ENCODE assay signal across 29 cellular contexts in genomic region chr1:112380356-112380755, GRCh38. TPM values are rescaled to one million over a fixed set of nuclear protein-coding genes. Genes with fewer than 3 reads are reported as not detected.
"Had no signal": no experiment of that assay in that cellular context is flagged by ENCODE, and none has a peak within 500 bp of the region (broad histone marks: within the 10 kb centered on the region; RNA-seq: fewer than 3 reads in every experiment).

No MANE protein-coding gene starts in this region.

- H3K36me3 ChIP-seq: neural progenitor cell, ovary, spleen, suprapubic skin, tibial artery, transverse colon, vagina had no signal

- H3K9ac ChIP-seq: neural progenitor cell, parathyroid adenoma had no signal

- FAIRE-seq: urothelium cell line had no signal

- DNase-seq: naive thymus-derived CD4-positive, alpha-beta T cell; natural killer cell; occipital lobe; ovary; posterior cingulate gyrus; psoas muscle; right cardiac atrium; spleen; stimulated activated CD4-positive, alpha-beta T cell treated with anti-CD3 and anti-CD28 coated beads, Interleukin-12 subunit alpha, Interleukin-12 subunit beta, amount 100 ng/mL, for 4 hours; stimulated activated CD4-positive, alpha-beta T cell treated with anti-CD3 and anti-CD28 coated beads, Interleukin-1b, Interleukin-23, amount 100 ng/mL, for 48 hours; stimulated activated CD4-positive, alpha-beta T cell treated with anti-CD3 and anti-CD28 coated beads, Interleukin-4, amount 100 ng/mL, for 1 hour; stimulated activated CD4-positive, alpha-beta T cell treated with anti-CD3 and anti-CD28 coated beads, Interleukin-4, amount 100 ng/mL, for 4 hours; stimulated activated CD8-positive, alpha-beta memory T cell treated with anti-CD3 and anti-CD28 coated beads, Interleukin-4, amount 100 ng/mL, for 48 hours; stimulated activated naive CD4-positive, alpha-beta T cell; stimulated activated naive CD8-positive, alpha-beta T cell treated with anti-CD3 and anti-CD28 coated beads, Interleukin-15, amount 100 ng/mL, for 72 hours; stimulated activated naive CD8-positive, alpha-beta T cell treated with anti-CD3 and anti-CD28 coated beads, Interleukin-15, Interleukin-2, amounts not matched to agents 100 U/mL and 50 U/mL, for 24 hours; substantia nigra; testis; tibial artery; transverse colon had no signal

- H3K4me2 ChIP-seq: neural progenitor cell, smooth muscle cell had no signal

- H3K9me3 ChIP-seq: ovary, psoas muscle, spleen, suprapubic skin, testis, tibial artery, transverse colon, vagina had no signal

- H3K27me3 ChIP-seq: neural progenitor cell, ovary, suprapubic skin, testis, vagina had no signal

- H3K27ac ChIP-seq: neural progenitor cell, ovary, parathyroid adenoma, psoas muscle, skin epidermis, spleen, suprapubic skin, testis, tibial artery, transverse colon, vagina had no signal

- H3K4me3 ChIP-seq: neural progenitor cell, ovary, psoas muscle, skin epidermis, smooth muscle cell, spleen, suprapubic skin, testis, tibial artery, transverse colon, vagina had no signal

- H3K4me1 ChIP-seq: neural progenitor cell, parathyroid adenoma, psoas muscle, spleen, suprapubic skin, testis, tibial artery, transverse colon, vagina had no signal

- H3K79me2 ChIP-seq: parathyroid adenoma had no signal

- H2AFZ ChIP-seq: neural progenitor cell, parathyroid adenoma had no signal

- ATAC-seq: naive thymus-derived CD4-positive, alpha-beta T cell; natural killer cell; psoas muscle; sciatic nerve; stimulated activated memory B cell treated with anti-CD40 and anti-IgM and Interleukin-4, amounts not matched to agents 10 μg/mL and 1 μg/mL and 100 μg/mL, for 72 hours; stimulated activated naive CD8-positive, alpha-beta T cell treated with anti-CD3 and anti-CD28 coated beads, Interleukin-15, amount 100 ng/mL, for 72 hours; stimulated activated naive CD8-positive, alpha-beta T cell treated with anti-CD3 and anti-CD28 coated beads, Interleukin-15, Interleukin-2, amounts not matched to agents 100 U/mL and 50 U/mL, for 24 hours had no signal

RNA-seq across cellular contexts. Expression of gene CTTNBP2NL, which starts 15.7 kb away (rescaled TPM):
- polyA plus RNA-seq: naive thymus-derived CD4-positive, alpha-beta T cell had no signal
